20 cellular contexts compared by ENCODE assay signal in genomic region chr6:108720798-108721197, GRCh38.
DNase-seq lines count a peak whose midpoint lies in the region; ATAC-seq and TF ChIP-seq lines count a peak whose summit lies in the region.
"Had no signal": no experiment of that assay in that cellular context is flagged by ENCODE, and none has a peak within 500 bp of the region (broad histone marks: within the 10 kb centered on the region; RNA-seq: fewer than 3 reads in every experiment).

No MANE protein-coding gene starts in this region.

- TF ChIP-seq CTCF in left ventricle myocardium inferior (IDR thresholded peaks at IDR 0.05; ENCODE audit: borderline replicate concordance), result no peak
- TF ChIP-seq CTCF in WTC11 (IDR thresholded peaks at IDR 0.05), result no peak

- POLR2A ChIA-PET in WTC11 (lab: Charles Lee), result interaction anchor here (0.7 kb wide), 1 partner anchor 21 kb away, joined by 3 read pairs; no protein-coding TSS in a partner anchor

- H3K36me3 Mint-ChIP-seq in WTC11, result peaks cover 13% of the 10 kb centered on the region

- H3K27ac ChIP-seq in left ventricle myocardium inferior (replicated peaks), result peak overlapping the region; percentile 8
- H3K27ac ChIP-seq: BLaER1, RWPE1, SJSA1 had no signal

- ATAC-seq in left ventricle myocardium superior, result no peak
- no peak for ATAC-seq in WTC11
- ATAC-seq in left lobe of liver, result peak; percentile 85
- ATAC-seq in HG03196 (IDR thresholded peaks at IDR 0.05; ENCODE audit: unreplicated experiment), result no peak
- ATAC-seq: GM12878 had no signal

- peaks cover 18% of the 10 kb centered on the region for H3K4me1 Mint-ChIP-seq in WTC11

- no peaks in the 10 kb centered on the region for H3K36me3 ChIP-seq in left ventricle myocardium inferior
- H3K36me3 ChIP-seq: BLaER1, SJSA1 had no signal

- no peak for DNase-seq in left ventricle myocardium inferior
- DNase-seq in left ventricle myocardium superior, result no peak
- no peak for DNase-seq in WTC11 (ENCODE audit: low spot score)
- no peak for DNase-seq in left lobe of liver (ENCODE audit: low spot score)
- no peak for DNase-seq in NCI-H446 treated with DMSO at 0.1 percent for 48 hours (lab: John Stamatoyannopoulos, UW)
- no peak for DNase-seq in putamen (ENCODE audit: low spot score)
- no peak for DNase-seq in GOT3 (lab: John Stamatoyannopoulos, UW)
- DNase-seq: CD8-positive, alpha-beta memory T cell; DND-41; IMR-90; Kasumi-1; NCI-H1105; NCI-H187 treated with DMSO at 0.1 percent for 48 hours; NCI-H345; NCI-H69 had no signal

- no peaks in the 10 kb centered on the region; the same call in 1 of the 2 replicates for H3K27me3 Mint-ChIP-seq in WTC11 (ENCODE audit: low read depth)

- peak overlapping the region; percentile 62 for H3K27ac Mint-ChIP-seq in WTC11
- H3K27ac Mint-ChIP-seq: CD8-positive, alpha-beta memory T cell had no signal

- CTCF ChIA-PET in WTC11 (lab: Charles Lee), result interaction anchor here (0.6 kb wide), 1 partner anchor 75 kb away, joined by 3 read pairs; no protein-coding TSS in a partner anchor

- H3K4me1 ChIP-seq in left ventricle myocardium inferior, result peaks cover 13% of the 10 kb centered on the region
- H3K4me1 ChIP-seq: BLaER1, SJSA1 had no signal

- no peak overlapping the region for H3K4me3 Mint-ChIP-seq in WTC11
- H3K4me3 Mint-ChIP-seq: CD8-positive, alpha-beta memory T cell had no signal

- H3K27me3 ChIP-seq in left ventricle myocardium inferior (ENCODE audit: low read depth), result no peaks in the 10 kb centered on the region
- H3K27me3 ChIP-seq: BLaER1, SJSA1 had no signal

- peaks cover 15% of the 10 kb centered on the region for H3K9me3 ChIP-seq in left ventricle myocardium inferior (replicated peaks)

- intact Hi-C loops in left ventricle myocardium inferior (cut with micrococcal nuclease) (no loop called here), left ventricle myocardium superior (cut with micrococcal nuclease) (no loop called here)

- H3K4me3 ChIP-seq in left ventricle myocardium inferior, result no peak overlapping the region
- H3K4me3 ChIP-seq: BLaER1, GM12878, SJSA1 had no signal

- peaks cover 16% of the 10 kb centered on the region for H3K9me3 Mint-ChIP-seq in WTC11

TF ChIP-seq in WTC11, 78 proteins besides CTCF, POLR2A, EP300 and RAD21:
- TF ChIP-seq ZMAT4 (CRISPR knock-in tag; IDR thresholded peaks at IDR 0.05) (no peak), NR1H2 (CRISPR knock-in tag; IDR thresholded peaks at IDR 0.05) (no peak), SOX15 (CRISPR knock-in tag; IDR thresholded peaks at IDR 0.05) (no peak), ZBTB21 (CRISPR knock-in tag; IDR thresholded peaks at IDR 0.05; ENCODE audit: borderline replicate concordance) (no peak), GABPB1 (CRISPR knock-in tag; IDR thresholded peaks at IDR 0.05) (no peak), ZNF425 (CRISPR knock-in tag; conservative IDR thresholded peaks at IDR 0.05) (no peak), ATF1 (CRISPR knock-in tag; IDR thresholded peaks at IDR 0.05) (no peak), EMX1 (CRISPR knock-in tag; IDR thresholded peaks at IDR 0.05) (no peak), ZNF532 (CRISPR knock-in tag; IDR thresholded peaks at IDR 0.05; ENCODE audit: borderline replicate concordance) (no peak)
